Comparison of ENCODE assay signal across 2 cellular contexts in genomic region chr16:87880117-87880696, GRCh38.
TF ChIP-seq lines count a peak whose summit lies in the region.

No MANE protein-coding gene starts in this region.

TF ChIP-seq in GM23338, 12 proteins besides CTCF, POLR2A, EP300 and RAD21:
- no peak for TF ChIP-seq ETS1 (IDR thresholded peaks at IDR 0.05)
- TF ChIP-seq EZH2phosphoT487 (IDR thresholded peaks at IDR 0.05; ENCODE audit: unreplicated experiment): no peak
- no peak for TF ChIP-seq STAT1 (IDR thresholded peaks at IDR 0.05; ENCODE audit: unreplicated experiment)
- TF ChIP-seq ZNF462 (CRISPR knock-in tag; IDR thresholded peaks at IDR 0.05): no peak
- TF ChIP-seq ZNF331 (CRISPR knock-in tag; IDR thresholded peaks at IDR 0.05; ENCODE audit: low read depth): no peak
- TF ChIP-seq EZH2 (IDR thresholded peaks at IDR 0.05; ENCODE audit: low read depth, unreplicated experiment): no peak
- TF ChIP-seq POLR2AphosphoS5 (IDR thresholded peaks at IDR 0.05; ENCODE audit: low read depth): no peak
- TF ChIP-seq REST (IDR thresholded peaks at IDR 0.05; ENCODE audit: unreplicated experiment): no peak
- no peak for TF ChIP-seq JUNB (IDR thresholded peaks at IDR 0.05; ENCODE audit: unreplicated experiment)
- TF ChIP-seq ZNF114 (CRISPR knock-in tag; IDR thresholded peaks at IDR 0.05): no peak
- no peak for TF ChIP-seq CREB1 (CRISPR knock-in tag; IDR thresholded peaks at IDR 0.05; ENCODE audit: low read depth)
TF ChIP-seq in GM23338: peak in this region for 0.

TF ChIP-seq in HepG2, 621 proteins besides CTCF, POLR2A, EP300 and RAD21 (continues in another document):
- TF ChIP-seq ZFP36 (IDR thresholded peaks at IDR 0.05; ENCODE audit: borderline replicate concordance, low read depth, low read length, partially characterized antibody) (no peak), HNRNPL (IDR thresholded peaks at IDR 0.05; ENCODE audit: low read depth, low read length) (peak; percentile 54; the same call in 1 of the 2 replicates), GTF3A (CRISPR knock-in tag; conservative IDR thresholded peaks at IDR 0.05) (no peak), REPIN1 (CRISPR knock-in tag; IDR thresholded peaks at IDR 0.05; ENCODE audit: borderline replicate concordance, low read depth) (no peak), ZNF263 (CRISPR knock-in tag; IDR thresholded peaks at IDR 0.05) (peak; percentile 100), RFX1 (IDR thresholded peaks at IDR 0.05) (no peak), GLI4 (CRISPR knock-in tag; IDR thresholded peaks at IDR 0.05; ENCODE audit: borderline replicate concordance) (no peak), MXD3 (CRISPR knock-in tag; IDR thresholded peaks at IDR 0.05) (peak; percentile 22; the same call in 1 of the 2 replicates), ZNF761 (CRISPR knock-in tag; conservative IDR thresholded peaks at IDR 0.05) (0 out of 2 replicates have a peak, but pooled peaks have one; percentile 29), SALL1 (CRISPR knock-in tag; IDR thresholded peaks at IDR 0.05) (peak; percentile 41; the same call in 1 of the 2 replicates), JUN (CRISPR knock-in tag; IDR thresholded peaks at IDR 0.05) (0 out of 2 replicates have a peak, but pooled peaks have one; percentile 21), ZMYM2 (CRISPR knock-in tag; IDR thresholded peaks at IDR 0.05) (0 out of 2 replicates have a peak, but pooled peaks have one; percentile 7), TAF15 (IDR thresholded peaks at IDR 0.05; ENCODE audit: low read depth, low read length, poor library complexity, severe bottlenecking) (no peak), ARNT (IDR thresholded peaks at IDR 0.05) (no peak), HNRNPUL1 (IDR thresholded peaks at IDR 0.05; ENCODE audit: low read depth, low read length) (no peak), ZNF281 (CRISPR knock-in tag; IDR thresholded peaks at IDR 0.05; ENCODE audit: borderline replicate concordance) (peak; percentile 65; the same call in 1 of the 2 replicates), ZNF333 (CRISPR knock-in tag; IDR thresholded peaks at IDR 0.05; ENCODE audit: borderline replicate concordance) (peak; percentile 80; the same call in 1 of the 2 replicates), ZNF7 (CRISPR knock-in tag; IDR thresholded peaks at IDR 0.05) (0 out of 2 replicates have a peak, but pooled peaks have one; percentile 14), ZNF747 (CRISPR knock-in tag; IDR thresholded peaks at IDR 0.05; ENCODE audit: borderline replicate concordance) (no peak), ZNF451 (CRISPR knock-in tag; IDR thresholded peaks at IDR 0.05) (peak; percentile 81; the same call in 1 of the 2 replicates), TBX2 (CRISPR knock-in tag; IDR thresholded peaks at IDR 0.05; ENCODE audit: borderline replicate concordance) (peak; percentile 54; the same call in 1 of the 2 replicates), CHCHD3 (CRISPR knock-in tag; IDR thresholded peaks at IDR 0.05) (no peak), UBTF (CRISPR knock-in tag; IDR thresholded peaks at IDR 0.05) (0 out of 2 replicates have a peak, but pooled peaks have one; percentile 10), ZNF343 (CRISPR knock-in tag; IDR thresholded peaks at IDR 0.05) (no peak), SAP130 (CRISPR knock-in tag; IDR thresholded peaks at IDR 0.05; ENCODE audit: low read depth) (0 out of 2 replicates have a peak, but pooled peaks have one; percentile 7), SOX13 (IDR thresholded peaks at IDR 0.05) (no peak), SOX13 (CRISPR knock-in tag; conservative IDR thresholded peaks at IDR 0.05 in 1 of 2, IDR thresholded peaks at IDR 0.05 in 1 of 2) (0 out of 4 replicates have a peak, but pooled peaks of 1 of the 2 experiments have one; percentile 17), TRIM24 (CRISPR knock-in tag; IDR thresholded peaks at IDR 0.05) (no peak), BHLHE40 (IDR thresholded peaks at IDR 0.05; ENCODE audit: low read length) (no peak), ZFP62 (CRISPR knock-in tag; IDR thresholded peaks at IDR 0.05) (no peak), FOSL2 (CRISPR knock-in tag; IDR thresholded peaks at IDR 0.05) (0 out of 2 replicates have a peak, but pooled peaks have one; percentile 4)
- TF ChIP-seq, protein P1, sequence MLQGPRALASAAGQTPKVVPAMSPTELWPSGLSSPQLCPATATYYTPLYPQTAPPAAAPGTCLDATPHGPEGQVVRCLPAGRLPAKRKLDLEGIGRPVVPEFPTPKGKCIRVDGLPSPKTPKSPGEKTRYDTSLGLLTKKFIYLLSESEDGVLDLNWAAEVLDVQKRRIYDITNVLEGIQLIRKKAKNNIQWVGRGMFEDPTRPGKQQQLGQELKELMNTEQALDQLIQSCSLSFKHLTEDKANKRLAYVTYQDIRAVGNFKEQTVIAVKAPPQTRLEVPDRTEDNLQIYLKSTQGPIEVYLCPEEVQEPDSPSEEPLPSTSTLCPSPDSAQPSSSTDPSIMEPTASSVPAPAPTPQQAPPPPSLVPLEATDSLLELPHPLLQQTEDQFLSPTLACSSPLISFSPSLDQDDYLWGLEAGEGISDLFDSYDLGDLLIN (CRISPR knock-in tag; IDR thresholded peaks at IDR 0.05; ENCODE audit: borderline replicate concordance): no peak
- TF ChIP-seq, protein P2, sequence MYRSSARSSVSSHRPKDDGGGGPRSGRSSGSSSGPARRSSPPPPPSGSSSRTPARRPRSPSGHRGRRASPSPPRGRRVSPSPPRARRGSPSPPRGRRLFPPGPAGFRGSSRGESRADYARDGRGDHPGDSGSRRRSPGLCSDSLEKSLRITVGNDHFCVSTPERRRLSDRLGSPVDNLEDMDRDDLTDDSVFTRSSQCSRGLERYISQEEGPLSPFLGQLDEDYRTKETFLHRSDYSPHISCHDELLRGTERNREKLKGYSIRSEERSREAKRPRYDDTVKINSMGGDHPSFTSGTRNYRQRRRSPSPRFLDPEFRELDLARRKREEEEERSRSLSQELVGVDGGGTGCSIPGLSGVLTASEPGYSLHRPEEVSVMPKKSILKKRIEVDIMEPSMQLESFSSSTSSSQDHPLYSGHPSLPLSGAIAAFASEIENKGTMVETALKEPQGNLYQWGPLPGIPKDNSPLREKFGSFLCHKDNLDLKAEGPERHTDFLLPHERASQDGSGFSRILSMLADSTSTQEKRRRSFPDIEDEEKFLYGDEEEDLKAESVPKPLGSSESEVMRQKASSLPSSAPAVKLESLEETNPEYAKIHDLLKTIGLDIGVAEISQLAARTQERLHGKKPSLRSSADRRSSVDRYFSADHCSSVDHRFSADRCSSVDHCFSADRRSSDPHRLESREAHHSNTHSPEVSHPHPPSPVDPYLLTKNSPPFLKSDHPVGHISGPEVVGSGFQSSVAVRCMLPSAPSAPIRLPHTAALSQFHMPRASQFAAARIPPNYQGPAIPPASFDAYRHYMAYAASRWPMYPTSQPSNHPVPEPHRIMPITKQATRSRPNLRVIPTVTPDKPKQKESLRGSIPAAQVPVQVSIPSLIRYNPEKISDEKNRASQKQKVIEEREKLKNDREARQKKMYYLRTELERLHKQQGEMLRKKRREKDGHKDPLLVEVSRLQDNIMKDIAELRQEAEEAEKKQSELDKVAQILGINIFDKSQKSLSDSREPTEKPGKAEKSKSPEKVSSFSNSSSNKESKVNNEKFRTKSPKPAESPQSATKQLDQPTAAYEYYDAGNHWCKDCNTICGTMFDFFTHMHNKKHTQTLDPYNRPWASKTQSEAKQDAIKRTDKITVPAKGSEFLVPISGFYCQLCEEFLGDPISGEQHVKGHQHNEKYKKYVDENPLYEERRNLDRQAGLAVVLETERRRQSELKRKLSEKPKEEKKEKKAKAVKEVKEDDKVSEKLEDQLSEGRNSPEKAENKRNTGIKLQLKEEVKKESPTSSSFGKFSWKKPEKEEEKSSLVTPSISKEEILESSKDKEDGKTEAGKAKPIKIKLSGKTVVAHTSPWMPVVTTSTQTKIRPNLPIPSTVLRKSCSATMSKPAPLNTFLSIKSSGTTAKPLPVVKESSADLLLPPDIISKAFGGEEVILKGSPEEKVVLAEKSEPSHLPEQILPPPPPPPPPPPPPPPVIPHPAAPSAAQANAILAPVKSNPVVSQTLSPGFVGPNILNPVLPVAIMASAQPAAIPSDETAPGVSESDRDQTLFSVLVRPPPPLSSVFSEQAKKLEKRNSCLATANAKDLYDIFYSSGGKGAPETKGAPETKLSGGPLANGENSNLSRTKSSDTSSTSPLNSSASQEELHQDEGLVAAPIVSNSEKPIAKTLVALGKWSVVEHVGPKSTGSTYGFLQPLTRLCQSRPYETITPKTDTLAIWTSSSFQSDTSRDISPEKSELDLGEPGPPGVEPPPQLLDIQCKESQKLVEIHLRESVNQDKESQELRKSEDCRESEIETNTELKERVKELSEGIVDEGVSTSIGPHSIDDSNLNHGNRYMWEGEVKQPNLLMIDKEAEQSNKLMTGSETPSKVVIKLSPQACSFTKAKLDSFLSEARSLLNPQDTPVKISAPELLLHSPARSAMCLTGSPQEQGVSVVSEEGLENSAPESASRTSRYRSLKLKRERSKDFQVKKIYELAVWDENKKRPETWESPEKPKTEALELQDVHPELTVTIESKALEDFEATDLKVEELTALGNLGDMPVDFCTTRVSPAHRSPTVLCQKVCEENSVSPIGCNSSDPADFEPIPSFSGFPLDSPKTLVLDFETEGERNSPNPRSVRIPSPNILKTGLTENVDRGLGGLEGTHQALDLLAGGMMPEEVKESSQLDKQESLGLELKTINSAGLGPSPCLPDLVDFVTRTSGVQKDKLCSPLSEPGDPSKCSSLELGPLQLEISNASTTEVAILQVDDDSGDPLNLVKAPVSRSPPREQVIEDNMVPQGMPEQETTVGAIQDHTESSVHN (CRISPR knock-in tag; IDR thresholded peaks at IDR 0.05): 0 out of 2 replicates have a peak, but pooled peaks have one; percentile 24
- TF ChIP-seq, protein P3, sequence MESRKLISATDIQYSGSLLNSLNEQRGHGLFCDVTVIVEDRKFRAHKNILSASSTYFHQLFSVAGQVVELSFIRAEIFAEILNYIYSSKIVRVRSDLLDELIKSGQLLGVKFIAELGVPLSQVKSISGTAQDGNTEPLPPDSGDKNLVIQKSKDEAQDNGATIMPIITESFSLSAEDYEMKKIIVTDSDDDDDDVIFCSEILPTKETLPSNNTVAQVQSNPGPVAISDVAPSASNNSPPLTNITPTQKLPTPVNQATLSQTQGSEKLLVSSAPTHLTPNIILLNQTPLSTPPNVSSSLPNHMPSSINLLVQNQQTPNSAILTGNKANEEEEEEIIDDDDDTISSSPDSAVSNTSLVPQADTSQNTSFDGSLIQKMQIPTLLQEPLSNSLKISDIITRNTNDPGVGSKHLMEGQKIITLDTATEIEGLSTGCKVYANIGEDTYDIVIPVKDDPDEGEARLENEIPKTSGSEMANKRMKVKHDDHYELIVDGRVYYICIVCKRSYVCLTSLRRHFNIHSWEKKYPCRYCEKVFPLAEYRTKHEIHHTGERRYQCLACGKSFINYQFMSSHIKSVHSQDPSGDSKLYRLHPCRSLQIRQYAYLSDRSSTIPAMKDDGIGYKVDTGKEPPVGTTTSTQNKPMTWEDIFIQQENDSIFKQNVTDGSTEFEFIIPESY (CRISPR knock-in tag; IDR thresholded peaks at IDR 0.05): peak; percentile 38; the same call in 1 of the 2 replicates
- TF ChIP-seq, protein P4, sequence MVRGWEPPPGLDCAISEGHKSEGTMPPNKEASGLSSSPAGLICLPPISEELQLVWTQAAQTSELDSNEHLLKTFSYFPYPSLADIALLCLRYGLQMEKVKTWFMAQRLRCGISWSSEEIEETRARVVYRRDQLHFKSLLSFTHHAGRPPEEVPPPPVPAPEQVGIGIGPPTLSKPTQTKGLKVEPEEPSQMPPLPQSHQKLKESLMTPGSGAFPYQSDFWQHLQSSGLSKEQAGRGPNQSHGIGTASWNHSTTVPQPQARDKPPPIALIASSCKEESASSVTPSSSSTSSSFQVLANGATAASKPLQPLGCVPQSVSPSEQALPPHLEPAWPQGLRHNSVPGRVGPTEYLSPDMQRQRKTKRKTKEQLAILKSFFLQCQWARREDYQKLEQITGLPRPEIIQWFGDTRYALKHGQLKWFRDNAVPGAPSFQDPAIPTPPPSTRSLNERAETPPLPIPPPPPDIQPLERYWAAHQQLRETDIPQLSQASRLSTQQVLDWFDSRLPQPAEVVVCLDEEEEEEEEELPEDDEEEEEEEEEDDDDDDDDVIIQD (CRISPR knock-in tag; IDR thresholded peaks at IDR 0.05; ENCODE audit: low read depth): no peak
